In genomic region chr16:88893127-88893968, GRCh38 we compare ENCODE assay signal across 1 cellular context.
TF ChIP-seq lines count a peak whose summit lies in the region.

No MANE protein-coding gene starts in this region.

TF ChIP-seq in GM12891, 5 proteins besides CTCF, POLR2A, EP300 and RAD21:
- TF ChIP-seq SPI1 (IDR thresholded peaks at IDR 0.05; ENCODE audit: low read depth, low read length) (no peak), PAX5 (IDR thresholded peaks at IDR 0.05; ENCODE audit: insufficient read depth, low read length, severe bottlenecking) (no peak), POLR2AphosphoS5 (IDR thresholded peaks at IDR 0.05; ENCODE audit: low read depth, low read length) (no peak), POU2F2 (IDR thresholded peaks at IDR 0.05; ENCODE audit: low read depth, low read length) (no peak), TAF1 (IDR thresholded peaks at IDR 0.05; ENCODE audit: low read depth, low read length) (no peak)
